11 cellular contexts compared by ENCODE assay signal in genomic region chr12:118187746-118188390, GRCh38. TPM values are rescaled to one million over a fixed set of nuclear protein-coding genes. Genes with fewer than 3 reads are reported as not detected.
DNase-seq lines count a peak whose midpoint lies in the region; ATAC-seq and TF ChIP-seq lines count a peak whose summit lies in the region.
"Had no signal": no experiment of that assay in that cellular context is flagged by ENCODE, and none has a peak within 500 bp of the region (broad histone marks: within the 10 kb centered on the region; RNA-seq: fewer than 3 reads in every experiment).

No MANE protein-coding gene starts in this region.

- TF ChIP-seq CTCF in activated B cell treated with CpG ODN at 0.5 μM for 24 hours (IDR thresholded peaks at IDR 0.05) (no peak), hepatocyte (IDR thresholded peaks at IDR 0.05; ENCODE audit: poor library complexity) (no peak), gastrocnemius medialis (IDR thresholded peaks at IDR 0.05 in 4 of 5, conservative IDR thresholded peaks at IDR 0.05 in 1 of 5) (no peak)

- H3K36me3 Mint-ChIP-seq in IgD-negative memory B cell (peaks cover 2% of the 10 kb centered on the region), activated B cell treated with CpG ODN at 0.5 μM for 24 hours (ENCODE audit: low read depth) (peaks cover 37% of the 10 kb centered on the region)

- no peak overlapping the region for H3K27ac ChIP-seq in hepatocyte
- peak overlapping the region; percentile 16 to 74 (median 32) for H3K27ac ChIP-seq in gastrocnemius medialis

- H3K4me3 ChIP-seq in hepatocyte (no peak overlapping the region), gastrocnemius medialis (no peak overlapping the region)
- H3K4me3 ChIP-seq: HAP-1 had no signal

- H3K4me3 Mint-ChIP-seq in IgD-negative memory B cell, result no peak overlapping the region
- no peak overlapping the region for H3K4me3 Mint-ChIP-seq in activated B cell treated with CpG ODN at 0.5 μM for 24 hours

- ATAC-seq in activated B cell treated with CpG ODN at 0.5 μM for 24 hours (ENCODE audit: low read depth) (no peak), gastrocnemius medialis (peak in 1 of 2 donors; percentile 39), GM21825 (IDR thresholded peaks at IDR 0.05; ENCODE audit: unreplicated experiment) (no peak)

- H3K36me3 ChIP-seq in hepatocyte (replicated peaks; ENCODE audit: insufficient read depth, low read depth), result no peaks in the 10 kb centered on the region
- H3K36me3 ChIP-seq in gastrocnemius medialis, result no peaks in the 10 kb centered on the region
- H3K36me3 ChIP-seq: HAP-1 had no signal

- no peaks in the 10 kb centered on the region for H3K27me3 Mint-ChIP-seq in IgD-negative memory B cell
- no peaks in the 10 kb centered on the region for H3K27me3 Mint-ChIP-seq in activated B cell treated with CpG ODN at 0.5 μM for 24 hours

- no peaks in the 10 kb centered on the region for H3K9me3 Mint-ChIP-seq in IgD-negative memory B cell
- no peaks in the 10 kb centered on the region for H3K9me3 Mint-ChIP-seq in activated B cell treated with CpG ODN at 0.5 μM for 24 hours

- intact Hi-C loops in activated B cell treated with CpG ODN at 0.5 μM for 24 hours (cut with micrococcal nuclease), result no loop called here
- intact Hi-C loops in gastrocnemius medialis (cut with DNase I; ENCODE audit: low total_unique reads), result no loop called here

- TF ChIP-seq POLR2A in gastrocnemius medialis (IDR thresholded peaks at IDR 0.05), result no peak

- peak overlapping the region in 2 of 3 donors; percentile 61 to 79 for H3K27ac Mint-ChIP-seq in IgD-negative memory B cell
- H3K27ac Mint-ChIP-seq in activated B cell treated with CpG ODN at 0.5 μM for 24 hours, result peak overlapping the region; percentile 19

- H2AFZ ChIP-seq in hepatocyte, result no peak overlapping the region

- H3K79me2 ChIP-seq in hepatocyte, result peaks cover 14% of the 10 kb centered on the region

- no peaks in the 10 kb centered on the region for H3K27me3 ChIP-seq in hepatocyte
- H3K27me3 ChIP-seq in gastrocnemius medialis, result no peaks in the 10 kb centered on the region

- in situ Hi-C loops in gastrocnemius medialis (cut with MboI; ENCODE audit: low sequenced_read_pairs in 4 of 4), result no loop called here

- POLR2A ChIA-PET in activated B cell treated with CpG ODN at 0.5 μM for 24 hours (lab: Charles Lee), result interaction anchor here (1.1 kb wide), 1 partner anchor 185 kb away, joined by 4 read pairs; the partner anchor contains the start of gene TAOK3

- no peaks in the 10 kb centered on the region for H3K9me2 ChIP-seq in hepatocyte (replicated peaks; ENCODE audit: insufficient read depth)

- H3K4me1 ChIP-seq in hepatocyte (ENCODE audit: insufficient read depth), result no peaks in the 10 kb centered on the region
- peaks cover 44 to 50% of the 10 kb centered on the region in 2 donors for H3K4me1 ChIP-seq in gastrocnemius medialis
- H3K4me1 ChIP-seq: HAP-1 had no signal

- WGBS in hepatocyte (ENCODE audit: low lambda C conversion rate, missing lambda C conversion rate), result 81% methylated on average over 6 of the region's 6 CpGs

- DNase-seq in activated B cell treated with CpG ODN at 0.5 μM for 24 hours, result no peak
- no peak for DNase-seq in hepatocyte (ENCODE audit: low spot score)
- DNase-seq in gastrocnemius medialis, result no peak
- DNase-seq in effector CD4-positive, alpha-beta T cell, result no peak
- DNase-seq in activated T-cell treated with anti-CD3 and anti-CD28 coated beads, Interleukin-2, amount 50 U/mL, for 48 hours, result no peak
- DNase-seq: activated CD4-positive, alpha-beta T cell treated with anti-CD3 and anti-CD28 coated beads, Interleukin-2, amount 50 U/mL, for 1 hour; DMS79 treated with DMSO at 0.1 percent for 48 hours; NCI-H1436 had no signal

- peak overlapping the region; percentile 72 for H3K4me2 ChIP-seq in hepatocyte

- no peaks in the 10 kb centered on the region for H3K9me3 ChIP-seq in hepatocyte (ENCODE audit: low read depth)
- H3K9me3 ChIP-seq in gastrocnemius medialis, result no peaks in the 10 kb centered on the region
- H3K9me3 ChIP-seq: HAP-1 had no signal

- H3K4me1 Mint-ChIP-seq in IgD-negative memory B cell (peaks cover 14 to 16% (median 16%) of the 10 kb centered on the region in 3 donors), activated B cell treated with CpG ODN at 0.5 μM for 24 hours (peaks cover 14% of the 10 kb centered on the region)

- CTCF ChIA-PET in activated B cell treated with CpG ODN at 0.5 μM for 24 hours (lab: Charles Lee), result no interaction called here

- H4K20me1 ChIP-seq in hepatocyte (ENCODE audit: insufficient read depth, poor library complexity, severe bottlenecking), result no peaks in the 10 kb centered on the region

RNA-seq across cellular contexts. Expression of gene PEBP1, which starts 51.9 kb away (rescaled TPM):
- 281 TPM for polyA plus RNA-seq in IgD-negative memory B cell
- 102 and 114 TPM in 2 replicates for total RNA-seq in activated B cell treated with CpG ODN at 0.5 μM for 24 hours
- 551 and 598 TPM in 2 replicates for total RNA-seq in hepatocyte
- polyA plus RNA-seq in hepatocyte, result 580 and 685 TPM in 2 replicates
- total RNA-seq in gastrocnemius medialis, result 100 to 1,000 TPM; 306 to 442 (median 330) TPM
